Comparison of ENCODE assay signal across 1 cellular context in the genomic region with DNA sequence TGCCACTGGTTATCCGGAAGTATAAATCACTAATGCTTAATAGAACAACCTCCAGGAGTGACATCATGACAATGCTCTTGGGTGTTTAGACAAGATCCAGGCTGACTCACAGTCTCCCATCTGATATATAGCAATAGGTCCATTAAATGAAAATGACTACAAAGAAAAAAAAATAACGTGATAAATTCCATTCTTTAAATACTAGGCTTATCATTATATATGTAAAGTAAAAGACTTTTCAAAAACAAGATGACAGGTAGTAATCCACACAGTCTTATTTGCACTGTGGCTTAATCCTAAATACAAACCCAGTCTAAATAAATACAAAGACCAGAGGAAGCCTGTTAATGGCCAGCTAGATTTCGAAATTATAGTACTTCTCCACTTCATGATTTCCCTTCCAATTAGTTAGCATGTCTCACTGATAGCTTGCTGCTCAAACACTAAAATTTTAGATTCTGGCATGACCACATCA.
TF ChIP-seq lines count a peak whose summit lies in the region.

No MANE protein-coding gene starts in this region.

TF ChIP-seq in HepG2, 621 proteins besides CTCF, POLR2A, EP300 and RAD21 (continued from another document and continues in another):
- TF ChIP-seq, protein P1, sequence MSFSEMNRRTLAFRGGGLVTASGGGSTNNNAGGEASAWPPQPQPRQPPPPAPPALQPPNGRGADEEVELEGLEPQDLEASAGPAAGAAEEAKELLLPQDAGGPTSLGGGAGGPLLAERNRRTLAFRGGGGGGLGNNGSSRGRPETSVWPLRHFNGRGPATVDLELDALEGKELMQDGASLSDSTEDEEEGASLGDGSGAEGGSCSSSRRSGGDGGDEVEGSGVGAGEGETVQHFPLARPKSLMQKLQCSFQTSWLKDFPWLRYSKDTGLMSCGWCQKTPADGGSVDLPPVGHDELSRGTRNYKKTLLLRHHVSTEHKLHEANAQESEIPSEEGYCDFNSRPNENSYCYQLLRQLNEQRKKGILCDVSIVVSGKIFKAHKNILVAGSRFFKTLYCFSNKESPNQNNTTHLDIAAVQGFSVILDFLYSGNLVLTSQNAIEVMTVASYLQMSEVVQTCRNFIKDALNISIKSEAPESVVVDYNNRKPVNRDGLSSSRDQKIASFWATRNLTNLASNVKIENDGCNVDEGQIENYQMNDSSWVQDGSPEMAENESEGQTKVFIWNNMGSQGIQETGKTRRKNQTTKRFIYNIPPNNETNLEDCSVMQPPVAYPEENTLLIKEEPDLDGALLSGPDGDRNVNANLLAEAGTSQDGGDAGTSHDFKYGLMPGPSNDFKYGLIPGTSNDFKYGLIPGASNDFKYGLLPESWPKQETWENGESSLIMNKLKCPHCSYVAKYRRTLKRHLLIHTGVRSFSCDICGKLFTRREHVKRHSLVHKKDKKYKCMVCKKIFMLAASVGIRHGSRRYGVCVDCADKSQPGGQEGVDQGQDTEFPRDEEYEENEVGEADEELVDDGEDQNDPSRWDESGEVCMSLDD (CRISPR knock-in tag; IDR thresholded peaks at IDR 0.05; ENCODE audit: borderline replicate concordance) = no peak
- TF ChIP-seq ZNF225 (CRISPR knock-in tag; IDR thresholded peaks at IDR 0.05) (no peak), SP2 (CRISPR knock-in tag; IDR thresholded peaks at IDR 0.05) (no peak), SNAPC2 (CRISPR knock-in tag; IDR thresholded peaks at IDR 0.05) (no peak), MED1 (CRISPR knock-in tag; IDR thresholded peaks at IDR 0.05) (peak; percentile 65), ZSCAN30 (CRISPR knock-in tag; IDR thresholded peaks at IDR 0.05) (no peak), ZNF432 (CRISPR knock-in tag; IDR thresholded peaks at IDR 0.05; ENCODE audit: borderline replicate concordance) (no peak), ZNF44 (CRISPR knock-in tag; IDR thresholded peaks at IDR 0.05) (no peak), ZBTB20 (CRISPR knock-in tag; IDR thresholded peaks at IDR 0.05; ENCODE audit: borderline replicate concordance, low read depth) (no peak), NBN (conservative IDR thresholded peaks at IDR 0.05) (no peak), HMG20A (CRISPR knock-in tag; IDR thresholded peaks at IDR 0.05; ENCODE audit: borderline replicate concordance) (peak; percentile 82; the same call in 1 of the 2 replicates), ZNF510 (CRISPR knock-in tag; IDR thresholded peaks at IDR 0.05; ENCODE audit: low read depth) (no peak), CENPX (CRISPR knock-in tag; IDR thresholded peaks at IDR 0.05) (no peak), CC2D1A (CRISPR knock-in tag; IDR thresholded peaks at IDR 0.05) (no peak), EEA1 (CRISPR knock-in tag; IDR thresholded peaks at IDR 0.05; ENCODE audit: borderline replicate concordance) (no peak), TBP (CRISPR knock-in tag; IDR thresholded peaks at IDR 0.05) (no peak), ZNF207 (IDR thresholded peaks at IDR 0.05; ENCODE audit: borderline replicate concordance) (no peak), PHF8 (CRISPR knock-in tag; IDR thresholded peaks at IDR 0.05) (no peak), PTBP1 (IDR thresholded peaks at IDR 0.05; ENCODE audit: low read depth, low read length, poor library complexity, severe bottlenecking) (no peak), DMAP1 (CRISPR knock-in tag; IDR thresholded peaks at IDR 0.05) (no peak), MTA1 (CRISPR knock-in tag; IDR thresholded peaks at IDR 0.05; ENCODE audit: borderline replicate concordance) (no peak), ZNF609 (CRISPR knock-in tag; IDR thresholded peaks at IDR 0.05; ENCODE audit: borderline replicate concordance) (peak; percentile 93), ZNF205 (CRISPR knock-in tag; IDR thresholded peaks at IDR 0.05) (0 out of 2 replicates have a peak, but pooled peaks have one; percentile 69), KDM6A (CRISPR knock-in tag; IDR thresholded peaks at IDR 0.05; ENCODE audit: low read depth) (no peak), RELA (CRISPR knock-in tag; IDR thresholded peaks at IDR 0.05) (no peak), TEF (CRISPR knock-in tag; IDR thresholded peaks at IDR 0.05) (no peak), HNRNPK (IDR thresholded peaks at IDR 0.05; ENCODE audit: low read depth, low read length, poor library complexity, severe bottlenecking) (no peak), HNRNPUL1 (IDR thresholded peaks at IDR 0.05; ENCODE audit: low read depth, low read length) (no peak), MIXL1 (CRISPR knock-in tag; IDR thresholded peaks at IDR 0.05) (peak; percentile 67), MBD4 (IDR thresholded peaks at IDR 0.05; ENCODE audit: borderline replicate concordance, low read length) (no peak), KLF13 (CRISPR knock-in tag; IDR thresholded peaks at IDR 0.05) (no peak), ZNF331 (CRISPR knock-in tag; IDR thresholded peaks at IDR 0.05) (peak; percentile 67; the same call in 1 of the 2 replicates), CCDC6 (CRISPR knock-in tag; IDR thresholded peaks at IDR 0.05) (no peak), TSC22D2 (CRISPR knock-in tag; IDR thresholded peaks at IDR 0.05; ENCODE audit: borderline replicate concordance) (no peak)
- TF ChIP-seq, protein P2, sequence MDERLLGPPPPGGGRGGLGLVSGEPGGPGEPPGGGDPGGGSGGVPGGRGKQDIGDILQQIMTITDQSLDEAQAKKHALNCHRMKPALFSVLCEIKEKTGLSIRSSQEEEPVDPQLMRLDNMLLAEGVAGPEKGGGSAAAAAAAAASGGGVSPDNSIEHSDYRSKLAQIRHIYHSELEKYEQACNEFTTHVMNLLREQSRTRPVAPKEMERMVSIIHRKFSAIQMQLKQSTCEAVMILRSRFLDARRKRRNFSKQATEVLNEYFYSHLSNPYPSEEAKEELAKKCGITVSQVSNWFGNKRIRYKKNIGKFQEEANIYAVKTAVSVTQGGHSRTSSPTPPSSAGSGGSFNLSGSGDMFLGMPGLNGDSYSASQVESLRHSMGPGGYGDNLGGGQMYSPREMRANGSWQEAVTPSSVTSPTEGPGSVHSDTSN (CRISPR knock-in tag; IDR thresholded peaks at IDR 0.05) = no peak
- TF ChIP-seq, protein P3, sequence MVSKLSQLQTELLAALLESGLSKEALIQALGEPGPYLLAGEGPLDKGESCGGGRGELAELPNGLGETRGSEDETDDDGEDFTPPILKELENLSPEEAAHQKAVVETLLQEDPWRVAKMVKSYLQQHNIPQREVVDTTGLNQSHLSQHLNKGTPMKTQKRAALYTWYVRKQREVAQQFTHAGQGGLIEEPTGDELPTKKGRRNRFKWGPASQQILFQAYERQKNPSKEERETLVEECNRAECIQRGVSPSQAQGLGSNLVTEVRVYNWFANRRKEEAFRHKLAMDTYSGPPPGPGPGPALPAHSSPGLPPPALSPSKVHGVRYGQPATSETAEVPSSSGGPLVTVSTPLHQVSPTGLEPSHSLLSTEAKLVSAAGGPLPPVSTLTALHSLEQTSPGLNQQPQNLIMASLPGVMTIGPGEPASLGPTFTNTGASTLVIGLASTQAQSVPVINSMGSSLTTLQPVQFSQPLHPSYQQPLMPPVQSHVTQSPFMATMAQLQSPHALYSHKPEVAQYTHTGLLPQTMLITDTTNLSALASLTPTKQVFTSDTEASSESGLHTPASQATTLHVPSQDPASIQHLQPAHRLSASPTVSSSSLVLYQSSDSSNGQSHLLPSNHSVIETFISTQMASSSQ (IDR thresholded peaks at IDR 0.05; ENCODE audit: low read depth) = peak; percentile 44; the same call in 1 of the 2 replicates
- TF ChIP-seq, protein P3 (CRISPR knock-in tag; IDR thresholded peaks at IDR 0.05; ENCODE audit: borderline replicate concordance) = peak; percentile 58; the same call in 1 of the 2 replicates
- TF ChIP-seq, protein P4, sequence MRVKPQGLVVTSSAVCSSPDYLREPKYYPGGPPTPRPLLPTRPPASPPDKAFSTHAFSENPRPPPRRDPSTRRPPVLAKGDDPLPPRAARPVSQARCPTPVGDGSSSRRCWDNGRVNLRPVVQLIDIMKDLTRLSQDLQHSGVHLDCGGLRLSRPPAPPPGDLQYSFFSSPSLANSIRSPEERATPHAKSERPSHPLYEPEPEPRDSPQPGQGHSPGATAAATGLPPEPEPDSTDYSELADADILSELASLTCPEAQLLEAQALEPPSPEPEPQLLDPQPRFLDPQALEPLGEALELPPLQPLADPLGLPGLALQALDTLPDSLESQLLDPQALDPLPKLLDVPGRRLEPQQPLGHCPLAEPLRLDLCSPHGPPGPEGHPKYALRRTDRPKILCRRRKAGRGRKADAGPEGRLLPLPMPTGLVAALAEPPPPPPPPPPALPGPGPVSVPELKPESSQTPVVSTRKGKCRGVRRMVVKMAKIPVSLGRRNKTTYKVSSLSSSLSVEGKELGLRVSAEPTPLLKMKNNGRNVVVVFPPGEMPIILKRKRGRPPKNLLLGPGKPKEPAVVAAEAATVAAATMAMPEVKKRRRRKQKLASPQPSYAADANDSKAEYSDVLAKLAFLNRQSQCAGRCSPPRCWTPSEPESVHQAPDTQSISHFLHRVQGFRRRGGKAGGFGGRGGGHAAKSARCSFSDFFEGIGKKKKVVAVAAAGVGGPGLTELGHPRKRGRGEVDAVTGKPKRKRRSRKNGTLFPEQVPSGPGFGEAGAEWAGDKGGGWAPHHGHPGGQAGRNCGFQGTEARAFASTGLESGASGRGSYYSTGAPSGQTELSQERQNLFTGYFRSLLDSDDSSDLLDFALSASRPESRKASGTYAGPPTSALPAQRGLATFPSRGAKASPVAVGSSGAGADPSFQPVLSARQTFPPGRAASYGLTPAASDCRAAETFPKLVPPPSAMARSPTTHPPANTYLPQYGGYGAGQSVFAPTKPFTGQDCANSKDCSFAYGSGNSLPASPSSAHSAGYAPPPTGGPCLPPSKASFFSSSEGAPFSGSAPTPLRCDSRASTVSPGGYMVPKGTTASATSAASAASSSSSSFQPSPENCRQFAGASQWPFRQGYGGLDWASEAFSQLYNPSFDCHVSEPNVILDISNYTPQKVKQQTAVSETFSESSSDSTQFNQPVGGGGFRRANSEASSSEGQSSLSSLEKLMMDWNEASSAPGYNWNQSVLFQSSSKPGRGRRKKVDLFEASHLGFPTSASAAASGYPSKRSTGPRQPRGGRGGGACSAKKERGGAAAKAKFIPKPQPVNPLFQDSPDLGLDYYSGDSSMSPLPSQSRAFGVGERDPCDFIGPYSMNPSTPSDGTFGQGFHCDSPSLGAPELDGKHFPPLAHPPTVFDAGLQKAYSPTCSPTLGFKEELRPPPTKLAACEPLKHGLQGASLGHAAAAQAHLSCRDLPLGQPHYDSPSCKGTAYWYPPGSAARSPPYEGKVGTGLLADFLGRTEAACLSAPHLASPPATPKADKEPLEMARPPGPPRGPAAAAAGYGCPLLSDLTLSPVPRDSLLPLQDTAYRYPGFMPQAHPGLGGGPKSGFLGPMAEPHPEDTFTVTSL (CRISPR knock-in tag; IDR thresholded peaks at IDR 0.05; ENCODE audit: borderline replicate concordance) = peak; percentile 82; the same call in 1 of the 2 replicates
- TF ChIP-seq, protein P5, sequence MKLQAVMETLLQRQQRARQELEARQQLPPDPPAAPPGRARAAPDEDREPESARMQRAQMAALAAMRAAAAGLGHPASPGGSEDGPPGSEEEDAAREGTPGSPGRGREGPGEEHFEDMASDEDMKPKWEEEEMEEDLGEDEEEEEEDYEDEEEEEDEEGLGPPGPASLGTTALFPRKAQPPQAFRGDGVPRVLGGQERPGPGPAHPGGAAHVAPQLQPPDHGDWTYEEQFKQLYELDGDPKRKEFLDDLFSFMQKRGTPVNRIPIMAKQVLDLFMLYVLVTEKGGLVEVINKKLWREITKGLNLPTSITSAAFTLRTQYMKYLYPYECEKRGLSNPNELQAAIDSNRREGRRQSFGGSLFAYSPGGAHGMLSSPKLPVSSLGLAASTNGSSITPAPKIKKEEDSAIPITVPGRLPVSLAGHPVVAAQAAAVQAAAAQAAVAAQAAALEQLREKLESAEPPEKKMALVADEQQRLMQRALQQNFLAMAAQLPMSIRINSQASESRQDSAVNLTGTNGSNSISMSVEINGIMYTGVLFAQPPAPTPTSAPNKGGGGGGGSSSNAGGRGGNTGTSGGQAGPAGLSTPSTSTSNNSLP (IDR thresholded peaks at IDR 0.05; ENCODE audit: low read depth, low read length) = peak; percentile 95
